Comparison of ENCODE assay signal across 1 cellular context in the genomic region with DNA sequence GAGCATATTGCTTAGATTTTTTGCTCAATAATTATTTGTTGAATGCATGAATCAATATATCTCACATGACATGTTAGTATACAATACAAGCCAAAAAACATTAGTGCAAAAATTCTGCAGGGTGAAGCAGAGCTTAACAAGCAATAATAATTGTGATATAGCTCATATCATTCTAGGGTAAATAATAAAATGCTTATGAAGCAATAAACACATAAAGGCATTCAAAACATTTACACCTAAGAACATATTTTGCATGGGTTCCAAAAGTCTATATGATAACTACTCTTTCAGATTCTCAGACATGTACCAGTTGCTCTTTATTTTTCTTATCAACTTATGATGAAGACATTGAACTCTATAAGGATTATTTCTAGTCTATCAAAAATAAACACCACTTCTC.
TF ChIP-seq lines count a peak whose summit lies in the region.

No MANE protein-coding gene starts in this region.

TF ChIP-seq in HepG2, 621 proteins besides CTCF, POLR2A, EP300 and RAD21 (continued from another document):
- TF ChIP-seq, protein P1, sequence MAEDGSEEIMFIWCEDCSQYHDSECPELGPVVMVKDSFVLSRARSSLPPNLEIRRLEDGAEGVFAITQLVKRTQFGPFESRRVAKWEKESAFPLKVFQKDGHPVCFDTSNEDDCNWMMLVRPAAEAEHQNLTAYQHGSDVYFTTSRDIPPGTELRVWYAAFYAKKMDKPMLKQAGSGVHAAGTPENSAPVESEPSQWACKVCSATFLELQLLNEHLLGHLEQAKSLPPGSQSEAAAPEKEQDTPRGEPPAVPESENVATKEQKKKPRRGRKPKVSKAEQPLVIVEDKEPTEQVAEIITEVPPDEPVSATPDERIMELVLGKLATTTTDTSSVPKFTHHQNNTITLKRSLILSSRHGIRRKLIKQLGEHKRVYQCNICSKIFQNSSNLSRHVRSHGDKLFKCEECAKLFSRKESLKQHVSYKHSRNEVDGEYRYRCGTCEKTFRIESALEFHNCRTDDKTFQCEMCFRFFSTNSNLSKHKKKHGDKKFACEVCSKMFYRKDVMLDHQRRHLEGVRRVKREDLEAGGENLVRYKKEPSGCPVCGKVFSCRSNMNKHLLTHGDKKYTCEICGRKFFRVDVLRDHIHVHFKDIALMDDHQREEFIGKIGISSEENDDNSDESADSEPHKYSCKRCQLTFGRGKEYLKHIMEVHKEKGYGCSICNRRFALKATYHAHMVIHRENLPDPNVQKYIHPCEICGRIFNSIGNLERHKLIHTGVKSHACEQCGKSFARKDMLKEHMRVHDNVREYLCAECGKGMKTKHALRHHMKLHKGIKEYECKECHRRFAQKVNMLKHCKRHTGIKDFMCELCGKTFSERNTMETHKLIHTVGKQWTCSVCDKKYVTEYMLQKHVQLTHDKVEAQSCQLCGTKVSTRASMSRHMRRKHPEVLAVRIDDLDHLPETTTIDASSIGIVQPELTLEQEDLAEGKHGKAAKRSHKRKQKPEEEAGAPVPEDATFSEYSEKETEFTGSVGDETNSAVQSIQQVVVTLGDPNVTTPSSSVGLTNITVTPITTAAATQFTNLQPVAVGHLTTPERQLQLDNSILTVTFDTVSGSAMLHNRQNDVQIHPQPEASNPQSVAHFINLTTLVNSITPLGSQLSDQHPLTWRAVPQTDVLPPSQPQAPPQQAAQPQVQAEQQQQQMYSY (CRISPR knock-in tag; IDR thresholded peaks at IDR 0.05) = no peak
- TF ChIP-seq ZNF740 (CRISPR knock-in tag; IDR thresholded peaks at IDR 0.05) (no peak), ZNF101 (CRISPR knock-in tag; IDR thresholded peaks at IDR 0.05; ENCODE audit: borderline replicate concordance, low read depth) (no peak), ZNF646 (CRISPR knock-in tag; IDR thresholded peaks at IDR 0.05) (no peak)
- TF ChIP-seq, protein P2, sequence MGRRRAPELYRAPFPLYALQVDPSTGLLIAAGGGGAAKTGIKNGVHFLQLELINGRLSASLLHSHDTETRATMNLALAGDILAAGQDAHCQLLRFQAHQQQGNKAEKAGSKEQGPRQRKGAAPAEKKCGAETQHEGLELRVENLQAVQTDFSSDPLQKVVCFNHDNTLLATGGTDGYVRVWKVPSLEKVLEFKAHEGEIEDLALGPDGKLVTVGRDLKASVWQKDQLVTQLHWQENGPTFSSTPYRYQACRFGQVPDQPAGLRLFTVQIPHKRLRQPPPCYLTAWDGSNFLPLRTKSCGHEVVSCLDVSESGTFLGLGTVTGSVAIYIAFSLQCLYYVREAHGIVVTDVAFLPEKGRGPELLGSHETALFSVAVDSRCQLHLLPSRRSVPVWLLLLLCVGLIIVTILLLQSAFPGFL (CRISPR knock-in tag; IDR thresholded peaks at IDR 0.05) = no peak
